In the genomic region with DNA sequence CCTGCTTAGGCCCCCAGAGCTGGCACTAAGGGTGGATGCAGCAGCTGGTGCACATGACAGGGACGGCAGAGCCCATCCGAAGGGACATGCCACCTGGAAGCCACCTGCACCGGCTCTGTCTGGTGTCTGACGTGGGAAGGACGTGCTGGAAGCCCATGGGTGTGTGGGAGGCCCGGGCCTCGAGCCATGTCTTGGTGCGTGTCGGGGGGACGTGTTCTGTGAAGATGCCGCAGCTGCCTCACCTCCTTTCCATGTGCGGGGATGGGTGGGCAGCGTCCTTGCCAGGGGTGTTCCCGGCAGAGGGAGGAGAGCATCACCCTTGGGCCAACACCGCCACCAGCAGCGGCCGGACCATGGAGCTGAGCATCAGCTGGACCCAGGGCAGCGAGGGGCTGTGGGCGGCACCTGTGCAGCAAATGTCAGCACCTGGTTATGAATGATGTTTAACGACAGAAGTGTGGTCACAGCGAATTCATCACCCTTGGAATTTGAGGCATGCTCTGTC, we compare ENCODE assay signal across 2 cellular contexts.
TF ChIP-seq lines count a peak whose summit lies in the region.

No MANE protein-coding gene starts in this region.

TF ChIP-seq in liver, 16 proteins besides CTCF, POLR2A, EP300 and RAD21:
- TF ChIP-seq EGR1 (IDR thresholded peaks at IDR 0.05; ENCODE audit: low read depth in 2 of 2) (no peak), HNF4G (IDR thresholded peaks at IDR 0.05) (no peak), FOXA1 (IDR thresholded peaks at IDR 0.05) (no peak), YY1 (IDR thresholded peaks at IDR 0.05) (no peak), HNF4A (conservative IDR thresholded peaks at IDR 0.05) (no peak), NR2F2 (IDR thresholded peaks at IDR 0.05) (no peak), TAF1 (conservative IDR thresholded peaks at IDR 0.05) (no peak), SP1 (IDR thresholded peaks at IDR 0.05) (no peak), RXRA (IDR thresholded peaks at IDR 0.05) (no peak), JUND (IDR thresholded peaks at IDR 0.05) (no peak), FOXA2 (IDR thresholded peaks at IDR 0.05) (no peak), GABPA (IDR thresholded peaks at IDR 0.05 in 1 of 2, conservative IDR thresholded peaks at IDR 0.05 in 1 of 2) (no peak)
- TF ChIP-seq, protein P1, sequence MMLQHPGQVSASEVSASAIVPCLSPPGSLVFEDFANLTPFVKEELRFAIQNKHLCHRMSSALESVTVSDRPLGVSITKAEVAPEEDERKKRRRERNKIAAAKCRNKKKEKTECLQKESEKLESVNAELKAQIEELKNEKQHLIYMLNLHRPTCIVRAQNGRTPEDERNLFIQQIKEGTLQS (IDR thresholded peaks at IDR 0.05) = no peak
- TF ChIP-seq, protein P2, sequence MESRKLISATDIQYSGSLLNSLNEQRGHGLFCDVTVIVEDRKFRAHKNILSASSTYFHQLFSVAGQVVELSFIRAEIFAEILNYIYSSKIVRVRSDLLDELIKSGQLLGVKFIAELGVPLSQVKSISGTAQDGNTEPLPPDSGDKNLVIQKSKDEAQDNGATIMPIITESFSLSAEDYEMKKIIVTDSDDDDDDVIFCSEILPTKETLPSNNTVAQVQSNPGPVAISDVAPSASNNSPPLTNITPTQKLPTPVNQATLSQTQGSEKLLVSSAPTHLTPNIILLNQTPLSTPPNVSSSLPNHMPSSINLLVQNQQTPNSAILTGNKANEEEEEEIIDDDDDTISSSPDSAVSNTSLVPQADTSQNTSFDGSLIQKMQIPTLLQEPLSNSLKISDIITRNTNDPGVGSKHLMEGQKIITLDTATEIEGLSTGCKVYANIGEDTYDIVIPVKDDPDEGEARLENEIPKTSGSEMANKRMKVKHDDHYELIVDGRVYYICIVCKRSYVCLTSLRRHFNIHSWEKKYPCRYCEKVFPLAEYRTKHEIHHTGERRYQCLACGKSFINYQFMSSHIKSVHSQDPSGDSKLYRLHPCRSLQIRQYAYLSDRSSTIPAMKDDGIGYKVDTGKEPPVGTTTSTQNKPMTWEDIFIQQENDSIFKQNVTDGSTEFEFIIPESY (IDR thresholded peaks at IDR 0.05) = no peak
- TF ChIP-seq, protein P3, sequence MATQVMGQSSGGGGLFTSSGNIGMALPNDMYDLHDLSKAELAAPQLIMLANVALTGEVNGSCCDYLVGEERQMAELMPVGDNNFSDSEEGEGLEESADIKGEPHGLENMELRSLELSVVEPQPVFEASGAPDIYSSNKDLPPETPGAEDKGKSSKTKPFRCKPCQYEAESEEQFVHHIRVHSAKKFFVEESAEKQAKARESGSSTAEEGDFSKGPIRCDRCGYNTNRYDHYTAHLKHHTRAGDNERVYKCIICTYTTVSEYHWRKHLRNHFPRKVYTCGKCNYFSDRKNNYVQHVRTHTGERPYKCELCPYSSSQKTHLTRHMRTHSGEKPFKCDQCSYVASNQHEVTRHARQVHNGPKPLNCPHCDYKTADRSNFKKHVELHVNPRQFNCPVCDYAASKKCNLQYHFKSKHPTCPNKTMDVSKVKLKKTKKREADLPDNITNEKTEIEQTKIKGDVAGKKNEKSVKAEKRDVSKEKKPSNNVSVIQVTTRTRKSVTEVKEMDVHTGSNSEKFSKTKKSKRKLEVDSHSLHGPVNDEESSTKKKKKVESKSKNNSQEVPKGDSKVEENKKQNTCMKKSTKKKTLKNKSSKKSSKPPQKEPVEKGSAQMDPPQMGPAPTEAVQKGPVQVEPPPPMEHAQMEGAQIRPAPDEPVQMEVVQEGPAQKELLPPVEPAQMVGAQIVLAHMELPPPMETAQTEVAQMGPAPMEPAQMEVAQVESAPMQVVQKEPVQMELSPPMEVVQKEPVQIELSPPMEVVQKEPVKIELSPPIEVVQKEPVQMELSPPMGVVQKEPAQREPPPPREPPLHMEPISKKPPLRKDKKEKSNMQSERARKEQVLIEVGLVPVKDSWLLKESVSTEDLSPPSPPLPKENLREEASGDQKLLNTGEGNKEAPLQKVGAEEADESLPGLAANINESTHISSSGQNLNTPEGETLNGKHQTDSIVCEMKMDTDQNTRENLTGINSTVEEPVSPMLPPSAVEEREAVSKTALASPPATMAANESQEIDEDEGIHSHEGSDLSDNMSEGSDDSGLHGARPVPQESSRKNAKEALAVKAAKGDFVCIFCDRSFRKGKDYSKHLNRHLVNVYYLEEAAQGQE (IDR thresholded peaks at IDR 0.05) = no peak
- TF ChIP-seq, protein P4, sequence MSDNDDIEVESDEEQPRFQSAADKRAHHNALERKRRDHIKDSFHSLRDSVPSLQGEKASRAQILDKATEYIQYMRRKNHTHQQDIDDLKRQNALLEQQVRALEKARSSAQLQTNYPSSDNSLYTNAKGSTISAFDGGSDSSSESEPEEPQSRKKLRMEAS (IDR thresholded peaks at IDR 0.05) = no peak
TF ChIP-seq in liver: peak in this region for 0.

TF ChIP-seq in HepG2, 621 proteins besides CTCF, POLR2A, EP300 and RAD21:
- TF ChIP-seq ZNF652 (CRISPR knock-in tag; IDR thresholded peaks at IDR 0.05; ENCODE audit: borderline replicate concordance, low read depth) (no peak), ZNF496 (CRISPR knock-in tag; IDR thresholded peaks at IDR 0.05; ENCODE audit: insufficient replicate concordance) (no peak), ATAD3A (CRISPR knock-in tag; IDR thresholded peaks at IDR 0.05) (no peak), HCFC1 (IDR thresholded peaks at IDR 0.05; ENCODE audit: low read depth, low read length) (no peak)
